Comparison of ENCODE assay signal across 9 cellular contexts in genomic region chr5:54171645-54172384, GRCh38.
DNase-seq lines count a peak whose midpoint lies in the region; ATAC-seq and TF ChIP-seq lines count a peak whose summit lies in the region.
"Had no signal": no experiment of that assay in that cellular context is flagged by ENCODE, and none has a peak within 500 bp of the region (broad histone marks: within the 10 kb centered on the region; RNA-seq: fewer than 3 reads in every experiment).

No MANE protein-coding gene starts in this region.

- H3K36me3 ChIP-seq in gastrocnemius medialis: no peaks in the 10 kb centered on the region

- H3K27me3 ChIP-seq in gastrocnemius medialis: no peaks in the 10 kb centered on the region

- ATAC-seq in HG03432 (IDR thresholded peaks at IDR 0.05; ENCODE audit: unreplicated experiment) (peak; percentile 45), gastrocnemius medialis (no peak)
- ATAC-seq in stimulated activated naive B cell treated with anti-CD40 and anti-IgM and Interleukin-4, amounts not matched to agents 10 μg/mL and 1 μg/mL and 100 μg/mL, for 72 hours (replicated peaks): no peak

- H3K4me1 Mint-ChIP-seq in stimulated activated naive B cell treated with anti-CD40 and anti-IgM and Interleukin-4, amounts not matched to agents 10 μg/mL and 1 μg/mL and 100 μg/mL, for 72 hours: peaks cover 7 to 11% of the 10 kb centered on the region in 2 donors

- H3K4me3 Mint-ChIP-seq in stimulated activated naive B cell treated with anti-CD40 and anti-IgM and Interleukin-4, amounts not matched to agents 10 μg/mL and 1 μg/mL and 100 μg/mL, for 72 hours: no peak overlapping the region

- H3K36me3 Mint-ChIP-seq in stimulated activated naive B cell treated with anti-CD40 and anti-IgM and Interleukin-4, amounts not matched to agents 10 μg/mL and 1 μg/mL and 100 μg/mL, for 72 hours: peaks cover 22 to 38% of the 10 kb centered on the region in 2 donors

- H3K4me3 ChIP-seq in astrocyte of the spinal cord (ENCODE audit: low read depth, low read length): no peak overlapping the region
- H3K4me3 ChIP-seq in gastrocnemius medialis: no peak overlapping the region

- TF ChIP-seq POLR2A in gastrocnemius medialis (IDR thresholded peaks at IDR 0.05): no peak

- H3K9me3 Mint-ChIP-seq in stimulated activated naive B cell treated with anti-CD40 and anti-IgM and Interleukin-4, amounts not matched to agents 10 μg/mL and 1 μg/mL and 100 μg/mL, for 72 hours: peaks cover 4 to 5% of the 10 kb centered on the region in 2 donors

- in situ Hi-C loops in astrocyte of the spinal cord (cut with HindIII; ENCODE audit: low sequenced_read_pairs): no loop called here
- in situ Hi-C loops in gastrocnemius medialis (cut with MboI; ENCODE audit: low sequenced_read_pairs in 4 of 4): no loop called here

- intact Hi-C loops in gastrocnemius medialis (cut with DNase I; ENCODE audit: low total_unique reads): no loop called here

- no peaks in the 10 kb centered on the region for H3K9me3 ChIP-seq in gastrocnemius medialis

- H3K27me3 Mint-ChIP-seq in stimulated activated naive B cell treated with anti-CD40 and anti-IgM and Interleukin-4, amounts not matched to agents 10 μg/mL and 1 μg/mL and 100 μg/mL, for 72 hours: no peaks in the 10 kb centered on the region

- no peak overlapping the region for H3K27ac Mint-ChIP-seq in stimulated activated naive B cell treated with anti-CD40 and anti-IgM and Interleukin-4, amounts not matched to agents 10 μg/mL and 1 μg/mL and 100 μg/mL, for 72 hours

- H3K27ac ChIP-seq in gastrocnemius medialis: no peak overlapping the region

- no peak for TF ChIP-seq CTCF in astrocyte of the spinal cord (IDR thresholded peaks at IDR 0.05; ENCODE audit: low read depth, low read length)
- no peak for TF ChIP-seq CTCF in gastrocnemius medialis (IDR thresholded peaks at IDR 0.05 in 4 of 5, conservative IDR thresholded peaks at IDR 0.05 in 1 of 5)

- H3K4me1 ChIP-seq in gastrocnemius medialis: no peaks in the 10 kb centered on the region

- peak; percentile 13 for DNase-seq in NCI-H510A treated with DMSO at 0.1 percent for 48 hours (lab: John Stamatoyannopoulos, UW)
- DNase-seq in NCI-H510A (lab: John Stamatoyannopoulos, UW): no peak
- peak; percentile 58 for DNase-seq in astrocyte of the spinal cord (ENCODE audit: low read depth, low spot score)
- peak; percentile 39 for DNase-seq in pulmonary artery endothelial cell (ENCODE audit: low read depth, low spot score)
- DNase-seq in SIG-M5 treated with dmso at 0.1 percent for 504 hours (lab: John Stamatoyannopoulos, UW; ENCODE audit: unreplicated experiment): no peak
- DNase-seq in stimulated activated naive B cell treated with anti-CD40 and anti-IgM and Interleukin-4, amounts not matched to agents 10 μg/mL and 1 μg/mL and 100 μg/mL, for 72 hours: no peak
- no peak for DNase-seq in gastrocnemius medialis
- DNase-seq: left cardiac atrium had no signal

Comparison
In these comparisons a context has a peak if more than half of its experiments do, and no peak if none do; other contexts are left out.
1. DNase-seq: peak in NCI-H510A treated with DMSO at 0.1 percent for 48 hours (single experiment), astrocyte of the spinal cord (single experiment) and pulmonary artery endothelial cell (single experiment); none in NCI-H510A (single experiment), SIG-M5 treated with dmso at 0.1 percent for 504 hours (single experiment), stimulated activated naive B cell treated with anti-CD40 and anti-IgM and Interleukin-4, amounts not matched to agents 10 μg/mL and 1 μg/mL and 100 μg/mL, for 72 hours (single experiment) and gastrocnemius medialis (0 of 2).